1 cellular context compared by ENCODE assay signal in the genomic region with DNA sequence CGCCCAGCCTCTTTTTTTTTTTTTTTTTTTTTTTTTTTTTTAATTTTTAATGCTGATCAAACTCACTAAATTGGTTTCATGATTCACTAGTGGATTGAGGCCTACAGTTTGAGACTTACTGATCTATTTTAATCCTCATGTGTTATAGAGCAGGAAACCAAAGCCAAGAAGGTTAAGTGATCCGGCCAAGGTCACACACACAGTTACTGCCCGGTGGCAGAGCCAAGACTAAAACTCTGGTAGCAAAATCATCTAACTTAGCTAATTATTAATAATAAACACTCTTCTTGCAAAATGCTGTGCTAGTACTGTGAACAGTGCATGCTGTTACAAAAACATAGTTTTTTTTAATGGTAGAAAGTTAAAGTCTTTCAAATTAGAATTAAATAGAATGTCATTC.
TF ChIP-seq lines count a peak whose summit lies in the region.

No MANE protein-coding gene starts in this region.

TF ChIP-seq in liver, 16 proteins besides CTCF, POLR2A, EP300 and RAD21 (continued from another document):
- TF ChIP-seq, protein P1, sequence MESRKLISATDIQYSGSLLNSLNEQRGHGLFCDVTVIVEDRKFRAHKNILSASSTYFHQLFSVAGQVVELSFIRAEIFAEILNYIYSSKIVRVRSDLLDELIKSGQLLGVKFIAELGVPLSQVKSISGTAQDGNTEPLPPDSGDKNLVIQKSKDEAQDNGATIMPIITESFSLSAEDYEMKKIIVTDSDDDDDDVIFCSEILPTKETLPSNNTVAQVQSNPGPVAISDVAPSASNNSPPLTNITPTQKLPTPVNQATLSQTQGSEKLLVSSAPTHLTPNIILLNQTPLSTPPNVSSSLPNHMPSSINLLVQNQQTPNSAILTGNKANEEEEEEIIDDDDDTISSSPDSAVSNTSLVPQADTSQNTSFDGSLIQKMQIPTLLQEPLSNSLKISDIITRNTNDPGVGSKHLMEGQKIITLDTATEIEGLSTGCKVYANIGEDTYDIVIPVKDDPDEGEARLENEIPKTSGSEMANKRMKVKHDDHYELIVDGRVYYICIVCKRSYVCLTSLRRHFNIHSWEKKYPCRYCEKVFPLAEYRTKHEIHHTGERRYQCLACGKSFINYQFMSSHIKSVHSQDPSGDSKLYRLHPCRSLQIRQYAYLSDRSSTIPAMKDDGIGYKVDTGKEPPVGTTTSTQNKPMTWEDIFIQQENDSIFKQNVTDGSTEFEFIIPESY (IDR thresholded peaks at IDR 0.05): peak; percentile 58
- TF ChIP-seq, protein P2, sequence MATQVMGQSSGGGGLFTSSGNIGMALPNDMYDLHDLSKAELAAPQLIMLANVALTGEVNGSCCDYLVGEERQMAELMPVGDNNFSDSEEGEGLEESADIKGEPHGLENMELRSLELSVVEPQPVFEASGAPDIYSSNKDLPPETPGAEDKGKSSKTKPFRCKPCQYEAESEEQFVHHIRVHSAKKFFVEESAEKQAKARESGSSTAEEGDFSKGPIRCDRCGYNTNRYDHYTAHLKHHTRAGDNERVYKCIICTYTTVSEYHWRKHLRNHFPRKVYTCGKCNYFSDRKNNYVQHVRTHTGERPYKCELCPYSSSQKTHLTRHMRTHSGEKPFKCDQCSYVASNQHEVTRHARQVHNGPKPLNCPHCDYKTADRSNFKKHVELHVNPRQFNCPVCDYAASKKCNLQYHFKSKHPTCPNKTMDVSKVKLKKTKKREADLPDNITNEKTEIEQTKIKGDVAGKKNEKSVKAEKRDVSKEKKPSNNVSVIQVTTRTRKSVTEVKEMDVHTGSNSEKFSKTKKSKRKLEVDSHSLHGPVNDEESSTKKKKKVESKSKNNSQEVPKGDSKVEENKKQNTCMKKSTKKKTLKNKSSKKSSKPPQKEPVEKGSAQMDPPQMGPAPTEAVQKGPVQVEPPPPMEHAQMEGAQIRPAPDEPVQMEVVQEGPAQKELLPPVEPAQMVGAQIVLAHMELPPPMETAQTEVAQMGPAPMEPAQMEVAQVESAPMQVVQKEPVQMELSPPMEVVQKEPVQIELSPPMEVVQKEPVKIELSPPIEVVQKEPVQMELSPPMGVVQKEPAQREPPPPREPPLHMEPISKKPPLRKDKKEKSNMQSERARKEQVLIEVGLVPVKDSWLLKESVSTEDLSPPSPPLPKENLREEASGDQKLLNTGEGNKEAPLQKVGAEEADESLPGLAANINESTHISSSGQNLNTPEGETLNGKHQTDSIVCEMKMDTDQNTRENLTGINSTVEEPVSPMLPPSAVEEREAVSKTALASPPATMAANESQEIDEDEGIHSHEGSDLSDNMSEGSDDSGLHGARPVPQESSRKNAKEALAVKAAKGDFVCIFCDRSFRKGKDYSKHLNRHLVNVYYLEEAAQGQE (IDR thresholded peaks at IDR 0.05): peak; percentile 42
- TF ChIP-seq HNF4A (conservative IDR thresholded peaks at IDR 0.05) (peak; percentile 33 to 66), RXRA (IDR thresholded peaks at IDR 0.05) (peak; percentile 34 to 74)
